19 cellular contexts compared by ENCODE assay signal in the genomic region with DNA sequence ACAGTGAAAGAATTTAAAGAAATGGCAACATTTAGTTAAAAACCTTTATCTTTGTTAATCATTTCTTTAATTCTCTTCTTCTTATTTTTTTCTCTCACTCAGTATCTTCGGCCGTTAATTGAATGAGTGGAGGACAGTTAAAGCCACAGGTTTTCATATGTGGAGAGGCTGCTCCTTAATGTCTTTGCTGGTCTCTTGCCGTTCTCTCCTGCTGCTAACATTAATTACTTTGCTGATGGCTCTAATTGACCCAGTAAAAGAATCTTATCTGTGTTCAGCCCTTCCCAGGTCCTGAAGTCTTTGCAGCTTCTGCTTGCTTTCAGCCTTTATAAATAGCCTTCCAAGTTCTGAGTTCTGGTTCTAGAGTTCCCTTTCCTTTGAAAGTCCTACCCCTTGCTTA.
DNase-seq lines count a peak whose midpoint lies in the region; TF ChIP-seq lines count a peak whose summit lies in the region.
"Had no signal": no experiment of that assay in that cellular context is flagged by ENCODE, and none has a peak within 500 bp of the region (broad histone marks: within the 10 kb centered on the region; RNA-seq: fewer than 3 reads in every experiment).

No MANE protein-coding gene starts in this region.

- H3K27me3 ChIP-seq in MM.1S (replicated peaks; ENCODE audit: insufficient read depth, low read length) (no peaks in the 10 kb centered on the region), ectodermal cell (ENCODE audit: control insufficient read depth, insufficient read depth, low read length, poor library complexity, severe bottlenecking) (no peaks in the 10 kb centered on the region), mesendoderm (ENCODE audit: insufficient read depth, low read length, poor library complexity) (no peaks in the 10 kb centered on the region)
- H3K27me3 ChIP-seq: BE2C had no signal

- H3K18ac ChIP-seq in mesendoderm (ENCODE audit: low read length), result no peak overlapping the region

- H2AFZ ChIP-seq in MM.1S (ENCODE audit: low read length), result no peak overlapping the region

- H3K56ac ChIP-seq in mesendoderm (ENCODE audit: low read length), result no peak overlapping the region

- WGBS in ectodermal cell, 2 experiments, result 55 to 83% methylated on average over 3 of the region's 3 CpGs
- WGBS in mesendoderm (ENCODE audit: extremely low coverage, insufficient coverage, low lambda C conversion rate), result no CpG with 5 or more reads among the region's 3 CpGs

- no peak overlapping the region for H3K4me3 ChIP-seq in MM.1S (ENCODE audit: low read length)
- H3K4me3 ChIP-seq in ectodermal cell (ENCODE audit: insufficient read depth, low read depth, low read length), result no peak overlapping the region
- no peak overlapping the region for H3K4me3 ChIP-seq in mesendoderm (ENCODE audit: low read length)

- H3K9me2 ChIP-seq in MM.1S (replicated peaks; ENCODE audit: insufficient read depth, low read length), result no peaks in the 10 kb centered on the region

- H3K36me3 ChIP-seq in MM.1S (replicated peaks; ENCODE audit: insufficient read depth, low read length), result no peaks in the 10 kb centered on the region
- H3K36me3 ChIP-seq in ectodermal cell (ENCODE audit: control insufficient read depth, insufficient read depth, low read length), result no peaks in the 10 kb centered on the region
- H3K36me3 ChIP-seq in mesendoderm (ENCODE audit: control insufficient read depth, insufficient read depth, low read length), result no peaks in the 10 kb centered on the region
- H3K36me3 ChIP-seq: BE2C had no signal

- no peak for TF ChIP-seq CTCF in MM.1S (IDR thresholded peaks at IDR 0.05; ENCODE audit: low read length)

- H2AK5ac ChIP-seq in mesendoderm (ENCODE audit: low read length), result no peak overlapping the region

- H4K5ac ChIP-seq in mesendoderm (ENCODE audit: low read length), result no peak overlapping the region

- H3K79me1 ChIP-seq in mesendoderm (ENCODE audit: low read length), result no peaks in the 10 kb centered on the region

- no peak overlapping the region for H4K8ac ChIP-seq in mesendoderm (ENCODE audit: low read depth, low read length)

- peaks cover 15% of the 10 kb centered on the region for H3K4me1 ChIP-seq in MM.1S (ENCODE audit: low read length)
- peaks cover 9% of the 10 kb centered on the region for H3K4me1 ChIP-seq in ectodermal cell (ENCODE audit: control insufficient read depth, insufficient read depth, low read length)
- peaks cover 2% of the 10 kb centered on the region for H3K4me1 ChIP-seq in mesendoderm (ENCODE audit: control insufficient read depth, low read depth, low read length)
- H3K4me1 ChIP-seq: BE2C had no signal

- no peak overlapping the region for H3K27ac ChIP-seq in MM.1S (ENCODE audit: low read length)
- H3K27ac ChIP-seq in ectodermal cell (ENCODE audit: insufficient read depth, low read depth, low read length, poor library complexity, severe bottlenecking), result peak overlapping the region; percentile 51
- H3K27ac ChIP-seq in mesendoderm (ENCODE audit: low read depth, low read length), result no peak overlapping the region

- H3K9me3 ChIP-seq in MM.1S (replicated peaks; ENCODE audit: insufficient read depth, low read length) (no peaks in the 10 kb centered on the region), ectodermal cell (ENCODE audit: control insufficient read depth, low read length) (no peaks in the 10 kb centered on the region)
- H3K9me3 ChIP-seq: BE2C had no signal

- no peaks in the 10 kb centered on the region for H4K20me1 ChIP-seq in MM.1S (ENCODE audit: insufficient read depth, low read length)

- H2BK15ac ChIP-seq in mesendoderm (replicated peaks; ENCODE audit: low read depth), result no peak overlapping the region

- DNase-seq in MM.1S (no peak), mesendoderm (peak; percentile 55), H4 (ENCODE audit: low spot score) (no peak), mesenteric fat pad (ENCODE audit: low spot score) (no peak), NCI-H1417 treated with DMSO at 0.1 percent for 48 hours (lab: John Stamatoyannopoulos, UW) (no peak)
- no peak for DNase-seq in activated CD4-positive, CD25-positive, alpha-beta regulatory T cell treated with anti-CD3 and anti-CD28 coated beads, Interleukin-2, amount 50 U/mL, for 72 hours
- DNase-seq: ACHN; BE2C; C1 segment of cervical spinal cord; CD4-positive, CD25-positive, alpha-beta regulatory T cell; CD8-positive, alpha-beta memory T cell; COR-L47; DMS 273 treated with DMSO at 0.1 percent for 48 hours; DMS53; DND-41; EL; GOT3; HCEC 1CT had no signal

- H3K4me2 ChIP-seq in MM.1S (ENCODE audit: low read depth, low read length) (peak overlapping the region; percentile 10; the same call in 1 of the 2 replicates), mesendoderm (ENCODE audit: low read length) (no peak overlapping the region)

- no peak overlapping the region for H3K9ac ChIP-seq in MM.1S (ENCODE audit: low read length)
- no peak overlapping the region for H3K9ac ChIP-seq in mesendoderm (ENCODE audit: low read length)

- H3K23ac ChIP-seq in mesendoderm (ENCODE audit: low read length), result no peak overlapping the region

- H3F3A ChIP-seq in MM.1S (ENCODE audit: insufficient read depth, low read length), result no peaks in the 10 kb centered on the region; the same call in 1 of the 2 replicates

- H3K4ac ChIP-seq in mesendoderm (ENCODE audit: low read depth, low read length), result no peak overlapping the region

- H3K79me2 ChIP-seq in MM.1S (ENCODE audit: low read length) (no peaks in the 10 kb centered on the region), mesendoderm (ENCODE audit: control insufficient read depth, insufficient read depth, low read length) (no peaks in the 10 kb centered on the region)

- H2BK120ac ChIP-seq in mesendoderm (ENCODE audit: low read depth, low read length), result no peak overlapping the region

- H2BK5ac ChIP-seq in mesendoderm (ENCODE audit: low read length), result no peak overlapping the region
